Comparison of ENCODE assay signal across 15 cellular contexts in genomic region chr5:142813208-142813607, GRCh38.
"Had no signal": no experiment of that assay in that cellular context is flagged by ENCODE, and none has a peak within 500 bp of the region (broad histone marks: within the 10 kb centered on the region; RNA-seq: fewer than 3 reads in every experiment).

No MANE protein-coding gene starts in this region.

- ATAC-seq: body of pancreas, esophagus mucosa, T-helper 17 cell had no signal

- H3K27ac Mint-ChIP-seq: activated naive CD4-positive, alpha-beta T cell treated with anti-CD3 and anti-CD28 coated beads, Interleukin-2, amount 50 U/mL, for 24 hours; T-helper 17 cell had no signal

- H3K4me3 ChIP-seq: body of pancreas, prostate gland, right lobe of liver, thoracic aorta had no signal

- H3K4me3 Mint-ChIP-seq: activated naive CD4-positive, alpha-beta T cell treated with anti-CD3 and anti-CD28 coated beads, Interleukin-2, amount 50 U/mL, for 24 hours; naive B cell; T-helper 17 cell had no signal

- H3K27me3 ChIP-seq: body of pancreas, right lobe of liver, spleen had no signal

- DNase-seq: activated CD4-positive, alpha-beta T cell treated with anti-CD3 and anti-CD28 coated beads, Interleukin-2, amount 50 U/mL, for 1 hour; activated CD4-positive, CD25-positive, alpha-beta regulatory T cell; activated T-cell treated with anti-CD3 and anti-CD28 coated beads, Interleukin-2, amount 50 U/mL, for 1 hour; amniotic stem cell; body of pancreas; naive B cell; right lobe of liver; spleen; stimulated activated CD4-positive, alpha-beta T cell treated with anti-CD3 and anti-CD28 coated beads, Interleukin-1b, Interleukin-23, amount 100 ng/mL, for 48 hours; stimulated activated naive CD4-positive, alpha-beta T cell treated with Interleukin-2 at 50 U/mL for 16 hours; T-helper 17 cell had no signal

- H3K27me3 Mint-ChIP-seq: activated naive CD4-positive, alpha-beta T cell treated with anti-CD3 and anti-CD28 coated beads, Interleukin-2, amount 50 U/mL, for 24 hours; naive B cell; T-helper 17 cell had no signal

- H3K9me3 Mint-ChIP-seq: activated naive CD4-positive, alpha-beta T cell treated with anti-CD3 and anti-CD28 coated beads, Interleukin-2, amount 50 U/mL, for 24 hours; naive B cell had no signal

- H3K9me3 ChIP-seq: body of pancreas, prostate gland, right lobe of liver, spleen, thoracic aorta had no signal

- H3K36me3 ChIP-seq: prostate gland, right lobe of liver, spleen, thoracic aorta had no signal
